9 cellular contexts compared by ENCODE assay signal in genomic region chr20:38825901-38826625, GRCh38. TPM values are rescaled to one million over a fixed set of nuclear protein-coding genes. Genes with fewer than 3 reads are reported as not detected.
A peak's percentile ranks its signal among the peaks of the same experiment; 100 is the strongest.
DNase-seq lines count a peak whose midpoint lies in the region; ATAC-seq and TF ChIP-seq lines count a peak whose summit lies in the region.
"Had no signal": no experiment of that assay in that cellular context is flagged by ENCODE, and none has a peak within 500 bp of the region (broad histone marks: within the 10 kb centered on the region; RNA-seq: fewer than 3 reads in every experiment).

No MANE protein-coding gene starts in this region.

- intact Hi-C loops in HCT116 (cut with micrococcal nuclease): no loop called here
- intact Hi-C loops in lower leg skin (cut with DNase I; ENCODE audit: low total_unique reads): no loop called here

- no peak overlapping the region; the same call in 1 of the 2 replicates for H3K27ac ChIP-seq in HCT116 (ENCODE audit: low read depth, low read length)
- H3K27ac ChIP-seq: psoas muscle had no signal

- WGBS in lower leg skin, 2 donors: 26 to 34% methylated on average over 9 of the region's 9 CpGs

- peak overlapping the region; percentile 35 for H2AFZ ChIP-seq in HCT116 (ENCODE audit: low read depth, low read length, poor library complexity, severe bottlenecking)

- ATAC-seq in HCT116 (peak; percentile 75), GM19351 (IDR thresholded peaks at IDR 0.05; ENCODE audit: unreplicated experiment) (no peak), GM18517 (IDR thresholded peaks at IDR 0.05; ENCODE audit: unreplicated experiment) (no peak)

- H3K4me3 ChIP-seq in AG09309 (ENCODE audit: control insufficient read depth, low read depth, low read length) (no peak overlapping the region), HCT116 (replicated peaks in 1 of 2; ENCODE audit: low read depth in 1 of 2, low read length in 2 of 2) (no peak overlapping the region), fibroblast of mammary gland (ENCODE audit: control insufficient read depth, low read depth, low read length) (no peak overlapping the region), lower leg skin (ENCODE audit: low read depth, poor library complexity, severe bottlenecking) (no peak overlapping the region)
- H3K4me3 ChIP-seq: psoas muscle had no signal

- DNase-seq in AG09309 (ENCODE audit: low read depth) (peak; percentile 20), HCT116 (ENCODE audit: low read depth, low spot score) (peak; percentile 15), NCI-H748 (lab: John Stamatoyannopoulos, UW; ENCODE audit: unreplicated experiment) (peak; percentile 88), fibroblast of mammary gland (ENCODE audit: low read depth) (peak; percentile 54), lower leg skin (ENCODE audit: low spot score in 2 of 2) (no peak)
- DNase-seq in NK-92 treated with Interleukin-12 subunit alpha and Interleukin-12 subunit beta, amount 100 ng/mL, for 24 hours (lab: John Stamatoyannopoulos, UW): no peak
- DNase-seq: psoas muscle had no signal

- BruUV-seq in HCT116 (replicated peaks; lab: Mats Ljungman, UMichigan): no TSS peak

- peak overlapping the region; percentile 43 for H3K4me2 ChIP-seq in HCT116 (ENCODE audit: low read length)

- CTCF ChIA-PET in HCT116 (lab: Charles Lee): interaction anchor here (1.3 kb wide), 1 partner anchor 36 kb away, joined by 5 read pairs; no protein-coding TSS in a partner anchor

- no peaks in the 10 kb centered on the region for H4K20me1 ChIP-seq in HCT116 (ENCODE audit: insufficient read depth)

- H3K9ac ChIP-seq in HCT116 (ENCODE audit: low read length): no peak overlapping the region

- RAD21 ChIA-PET in HCT116 (lab: Charles Lee; ENCODE audit: low non-redundant PET in 1 of 2, low total read pairs in 2 of 2, uncharacterized antibody in 2 of 2, unreplicated experiment in 2 of 2): no interaction called here

- TF ChIP-seq CTCF in AG09309 (IDR thresholded peaks at IDR 0.05; ENCODE audit: control insufficient read depth, insufficient read depth, low read depth, low read length, missing control alignments) (no peak), HCT116 (IDR thresholded peaks at IDR 0.05 in 2 of 3, conservative IDR thresholded peaks at IDR 0.05 in 1 of 3; ENCODE audit: borderline replicate concordance in 1 of 3, insufficient read depth in 1 of 3, low read depth in 2 of 3, low read length in 2 of 3) (no peak), fibroblast of mammary gland (conservative IDR thresholded peaks at IDR 0.05; ENCODE audit: control insufficient read depth, insufficient read depth, low read depth, low read length) (no peak), lower leg skin (IDR thresholded peaks at IDR 0.05) (no peak)

- peaks cover 19 to 22% of the 10 kb centered on the region in 2 experiments for H3K4me1 ChIP-seq in HCT116 (ENCODE audit: control insufficient read depth in 1 of 2, insufficient read depth in 2 of 2, low read length in 2 of 2)
- H3K4me1 ChIP-seq: psoas muscle had no signal

- no peaks in the 10 kb centered on the region for H3K9me2 ChIP-seq in HCT116 (ENCODE audit: insufficient read depth)

- POLR2A ChIA-PET in HCT116 (lab: Charles Lee): no interaction called here

- no peaks in the 10 kb centered on the region; the same call in 1 of the 2 replicates for H3K27me3 ChIP-seq in HCT116 (ENCODE audit: insufficient read depth, low read length)

- TF ChIP-seq POLR2A in HCT116 (IDR thresholded peaks at IDR 0.05; ENCODE audit: borderline replicate concordance, extremely low read depth, insufficient read depth, insufficient read length) (no peak), lower leg skin (IDR thresholded peaks at IDR 0.05) (no peak)

- TF ChIP-seq RAD21 in HCT116 (IDR thresholded peaks at IDR 0.05; ENCODE audit: low read depth): no peak

- no peaks in the 10 kb centered on the region for H3K9me3 ChIP-seq in HCT116 (ENCODE audit: control insufficient read depth in 1 of 2, insufficient read depth in 1 of 2, low read depth in 1 of 2, low read length in 2 of 2)

- H3K36me3 ChIP-seq in HCT116 (ENCODE audit: control insufficient read depth in 1 of 2, insufficient read depth in 2 of 2, low read length in 2 of 2): no peaks in the 10 kb centered on the region

- H3K79me2 ChIP-seq in HCT116 (ENCODE audit: insufficient read depth, low read length): no peaks in the 10 kb centered on the region

TF ChIP-seq in HCT116, 20 proteins besides CTCF, POLR2A, EP300 and RAD21:
- peak; percentile 35; the same call in 1 of the 2 replicates for TF ChIP-seq SP1 (IDR thresholded peaks at IDR 0.05; ENCODE audit: low read depth)
- TF ChIP-seq TCF7L2 (IDR thresholded peaks at IDR 0.05; ENCODE audit: borderline replicate concordance, extremely low read depth, insufficient read depth, insufficient read length): peak; percentile 84
- TF ChIP-seq EGR1 (IDR thresholded peaks at IDR 0.05; ENCODE audit: low read depth): no peak
TF ChIP-seq in HCT116: peak in this region for 2.

RNA-seq across cellular contexts. Expression of gene PPP1R16B, which starts 20.6 kb away (rescaled TPM):
- total RNA-seq in HCT116 (2021; ENCODE audit: unreplicated experiment) (0.52 TPM), lower leg skin (1 to 10 TPM in 3 of 4 donors, under 1 TPM in 1; 0.72 to 3.0 (median 1.4) TPM)
- 0.01 TPM in 1 of 2 replicates, not detected in the other for polyA plus RNA-seq in HCT116 (2012)

Comparison
In these comparisons a context has a peak if more than half of its experiments do, and no peak if none do; other contexts are left out.
1. DNase-seq: peak in AG09309 (single experiment), HCT116 (single experiment), NCI-H748 (single experiment) and fibroblast of mammary gland (single experiment); none in lower leg skin (0 of 2) and NK-92 treated with Interleukin-12 subunit alpha and Interleukin-12 subunit beta, amount 100 ng/mL, for 24 hours (single experiment).